Comparison of ENCODE assay signal across 21 cellular contexts in genomic region chr17:21671871-21672270, GRCh38. TPM values are rescaled to one million over a fixed set of nuclear protein-coding genes. Genes with fewer than 3 reads are reported as not detected.
"Had no signal": no experiment of that assay in that cellular context is flagged by ENCODE, and none has a peak within 500 bp of the region (broad histone marks: within the 10 kb centered on the region; RNA-seq: fewer than 3 reads in every experiment).

No MANE protein-coding gene starts in this region.

RNA-seq across cellular contexts. Expression of gene KCNJ18, which starts 20.5 kb away (rescaled TPM):
- total RNA-seq: activated CD4-positive, alpha-beta memory T cell treated with anti-CD3 and anti-CD28 coated beads, Interleukin-2, amount 10 ng/mL, durations not matched to agents 7 days and 5 days; activated CD4-positive, alpha-beta T cell treated with anti-CD3 and anti-CD28 coated beads for 36 hours; activated CD4-positive, alpha-beta T cell treated with anti-CD3 and anti-CD28 coated beads, Interleukin-2, amount 10 ng/mL, durations not matched to agents 7 days and 5 days; activated CD8-positive, alpha-beta memory T cell treated with anti-CD3 and anti-CD28 coated beads, Interleukin-2, amount 10 ng/mL, durations not matched to agents 7 days and 5 days; activated CD8-positive, alpha-beta T cell treated with anti-CD3 and anti-CD28 coated beads, Interleukin-2, amount 10 ng/mL, durations not matched to agents 7 days and 5 days; activated naive CD4-positive, alpha-beta T cell treated with anti-CD3 and anti-CD28 coated beads for 36 hours; activated naive CD4-positive, alpha-beta T cell treated with anti-CD3 and anti-CD28 coated beads, Interleukin-2, amount 50 U/mL, for 72 hours; activated T-cell treated with anti-CD3 and anti-CD28 coated beads, Interleukin-2, amount 50 U/mL, for 4 hours; activated T-cell treated with anti-CD3 and anti-CD28 coated beads, Interleukin-2, amount 50 U/mL, for 72 hours; activated T-helper 1 cell treated with anti-CD3 and anti-CD28 coated beads, Interleukin-12 subunit alpha, Interleukin-12 subunit beta, Interleukin-2, Interleukin-4 antibody, amounts not matched to agents 30 ng/mL and 10 ng/mL and 1 ng/mL, durations not matched to agents 14 hours and 24 hours and 36 hours; activated T-helper 17 cell treated with anti-CD3 and anti-CD28 coated beads, Interleukin-2, amount 50 U/mL, for 72 hours; adrenal gland; aorta; astrocyte; body of pancreas; breast epithelium; T-cell; T-helper 1 cell treated with Interleukin-12 subunit alpha and Interleukin-12 subunit beta and Interleukin-4 antibody, amounts not matched to agents 30 ng/mL and 1 ng/mL, for 36 hours; T-helper 17 cell; T-helper 2 cell treated with Interferon-gamma antibody and Interleukin-4, amounts not matched to agents 100 ng/mL and 5 ng/mL, for 36 hours; WTC11 had no signal
